In genomic region chr4:8385106-8385505, GRCh38 we compare ENCODE assay signal across 2 cellular contexts.
TF ChIP-seq lines count a peak whose summit lies in the region.

No MANE protein-coding gene starts in this region.

TF ChIP-seq in K562, 482 proteins besides CTCF, POLR2A, EP300 and RAD21 (continues in another document):
- TF ChIP-seq ZNF174 (CRISPR knock-in tag; IDR thresholded peaks at IDR 0.05): no peak
- TF ChIP-seq ZNF764 (CRISPR knock-in tag; IDR thresholded peaks at IDR 0.05; ENCODE audit: low read depth): no peak
- no peak for TF ChIP-seq MEF2A (IDR thresholded peaks at IDR 0.05; ENCODE audit: control insufficient read depth, low read depth, low read length)
- TF ChIP-seq ZNF586 (CRISPR knock-in tag; conservative IDR thresholded peaks at IDR 0.05): no peak
- no peak for TF ChIP-seq MCM2 (IDR thresholded peaks at IDR 0.05; ENCODE audit: low read depth)
- no peak for TF ChIP-seq ZBED1 (IDR thresholded peaks at IDR 0.05)
- no peak for TF ChIP-seq ZNF232 (CRISPR knock-in tag; IDR thresholded peaks at IDR 0.05)
- TF ChIP-seq NR2C2 (CRISPR knock-in tag; IDR thresholded peaks at IDR 0.05): no peak
- peak; percentile 50 for TF ChIP-seq NR2C2 (tag; IDR thresholded peaks at IDR 0.05)
- TF ChIP-seq ZNF655 (CRISPR knock-in tag; IDR thresholded peaks at IDR 0.05): no peak
- peak; percentile 79 for TF ChIP-seq CREM (IDR thresholded peaks at IDR 0.05; ENCODE audit: low read depth)
- TF ChIP-seq CREB1 (IDR thresholded peaks at IDR 0.05): peak; percentile 74
- TF ChIP-seq CREB1 (CRISPR knock-in tag; IDR thresholded peaks at IDR 0.05): peak; percentile 67
- no peak for TF ChIP-seq JUND (IDR thresholded peaks at IDR 0.05; ENCODE audit: borderline replicate concordance, low read depth, low read length)
- TF ChIP-seq JUND (tag; IDR thresholded peaks at IDR 0.05; ENCODE audit: borderline replicate concordance, low read depth, low read length): peak; percentile 60; the same call in 1 of the 3 replicates
- 0 out of 2 replicates have a peak, but pooled peaks have one; percentile 5 for TF ChIP-seq TFE3 (CRISPR knock-in tag; IDR thresholded peaks at IDR 0.05)
- peak; percentile 84 for TF ChIP-seq THRA (IDR thresholded peaks at IDR 0.05)
- no peak for TF ChIP-seq CCNT2 (IDR thresholded peaks at IDR 0.05; ENCODE audit: borderline replicate concordance, extremely low read depth, insufficient read length, low read depth, low read length)
- TF ChIP-seq FOSL1 (tag; conservative IDR thresholded peaks at IDR 0.05): no peak
- TF ChIP-seq POLR2AphosphoS5 (IDR thresholded peaks at IDR 0.05; ENCODE audit: control insufficient read depth, insufficient read depth, low read depth, low read length): no peak
- no peak for TF ChIP-seq RFX7 (CRISPR knock-in tag; IDR thresholded peaks at IDR 0.05)
- peak; percentile 61 for TF ChIP-seq ATF3 (IDR thresholded peaks at IDR 0.05)
- TF ChIP-seq ATF3 (CRISPR knock-in tag; conservative IDR thresholded peaks at IDR 0.05): no peak
- no peak for TF ChIP-seq NCOA6 (IDR thresholded peaks at IDR 0.05)
- TF ChIP-seq HOXB6 (CRISPR knock-in tag; IDR thresholded peaks at IDR 0.05; ENCODE audit: borderline replicate concordance): no peak
- TF ChIP-seq CHCHD3 (CRISPR knock-in tag; IDR thresholded peaks at IDR 0.05): no peak
- peak; percentile 57; the same call in 1 of the 2 replicates for TF ChIP-seq TOE1 (IDR thresholded peaks at IDR 0.05; ENCODE audit: borderline replicate concordance)
- no peak for TF ChIP-seq TOE1 (CRISPR knock-in tag; IDR thresholded peaks at IDR 0.05; ENCODE audit: borderline replicate concordance, low read depth)
- peak; percentile 94 for TF ChIP-seq RAD51 (IDR thresholded peaks at IDR 0.05; ENCODE audit: borderline replicate concordance, low read depth)
- no peak for TF ChIP-seq CBX3 (IDR thresholded peaks at IDR 0.05; ENCODE audit: borderline replicate concordance in 1 of 2, low read length in 2 of 2)
- TF ChIP-seq CBFA2T2 (conservative IDR thresholded peaks at IDR 0.05): peak; percentile 75
- no peak for TF ChIP-seq ZNF449 (CRISPR knock-in tag; IDR thresholded peaks at IDR 0.05)
- TF ChIP-seq ZNF561 (CRISPR knock-in tag; conservative IDR thresholded peaks at IDR 0.05): no peak
- TF ChIP-seq ATF1 (CRISPR knock-in tag; IDR thresholded peaks at IDR 0.05): no peak
- TF ChIP-seq ATF1 (tag; IDR thresholded peaks at IDR 0.05): peak; percentile 79

TF ChIP-seq in HepG2, 621 proteins besides CTCF, POLR2A, EP300 and RAD21 (continues in another document):
- TF ChIP-seq ZNF75D (CRISPR knock-in tag; IDR thresholded peaks at IDR 0.05; ENCODE audit: borderline replicate concordance): no peak
- no peak for TF ChIP-seq EHMT2 (IDR thresholded peaks at IDR 0.05; ENCODE audit: borderline replicate concordance, low read depth, low read length)
- peak; percentile 65; the same call in 1 of the 2 replicates for TF ChIP-seq ZBTB21 (CRISPR knock-in tag; IDR thresholded peaks at IDR 0.05)
- TF ChIP-seq HOXA3 (CRISPR knock-in tag; IDR thresholded peaks at IDR 0.05): peak; percentile 47
- TF ChIP-seq NFAT5 (CRISPR knock-in tag; IDR thresholded peaks at IDR 0.05): no peak
- no peak for TF ChIP-seq ZNF790 (CRISPR knock-in tag; IDR thresholded peaks at IDR 0.05; ENCODE audit: borderline replicate concordance)
- no peak for TF ChIP-seq ZBED4 (CRISPR knock-in tag; IDR thresholded peaks at IDR 0.05; ENCODE audit: borderline replicate concordance)
- TF ChIP-seq ZNF672 (CRISPR knock-in tag; IDR thresholded peaks at IDR 0.05): no peak
- TF ChIP-seq ZC3H13 (CRISPR knock-in tag; IDR thresholded peaks at IDR 0.05): 0 out of 2 replicates have a peak, but pooled peaks have one; percentile 43
- TF ChIP-seq RAD51 (IDR thresholded peaks at IDR 0.05; ENCODE audit: borderline replicate concordance): peak; percentile 54; the same call in 1 of the 2 replicates
- no peak for TF ChIP-seq DZIP1 (CRISPR knock-in tag; IDR thresholded peaks at IDR 0.05)
- TF ChIP-seq HNRNPL (IDR thresholded peaks at IDR 0.05; ENCODE audit: low read depth, low read length): no peak
- peak; percentile 34; the same call in 1 of the 2 replicates for TF ChIP-seq NR2F6 (IDR thresholded peaks at IDR 0.05)
- no peak for TF ChIP-seq NR2F6 (CRISPR knock-in tag; IDR thresholded peaks at IDR 0.05)
- no peak for TF ChIP-seq ZNF335 (CRISPR knock-in tag; IDR thresholded peaks at IDR 0.05)
- no peak for TF ChIP-seq ATAD3A (CRISPR knock-in tag; IDR thresholded peaks at IDR 0.05)
- TF ChIP-seq ZNF263 (CRISPR knock-in tag; IDR thresholded peaks at IDR 0.05): peak; percentile 75; the same call in 1 of the 2 replicates
- no peak for TF ChIP-seq YY1 (IDR thresholded peaks at IDR 0.05; ENCODE audit: insufficient read depth, insufficient replicate concordance, low read depth, low read length)
- TF ChIP-seq CREB1 (IDR thresholded peaks at IDR 0.05): peak; percentile 86
- no peak for TF ChIP-seq CREB1 (CRISPR knock-in tag; IDR thresholded peaks at IDR 0.05)
- no peak for TF ChIP-seq JDP2 (CRISPR knock-in tag; IDR thresholded peaks at IDR 0.05; ENCODE audit: borderline replicate concordance)
- no peak for TF ChIP-seq TOPORS (CRISPR knock-in tag; IDR thresholded peaks at IDR 0.05)
- no peak for TF ChIP-seq ZNF768 (CRISPR knock-in tag; IDR thresholded peaks at IDR 0.05)
- TF ChIP-seq ZBTB42 (CRISPR knock-in tag; IDR thresholded peaks at IDR 0.05): no peak
- no peak for TF ChIP-seq ARID2 (CRISPR knock-in tag; IDR thresholded peaks at IDR 0.05; ENCODE audit: borderline replicate concordance)
- TF ChIP-seq ZNF644 (CRISPR knock-in tag; IDR thresholded peaks at IDR 0.05; ENCODE audit: low read depth): no peak
- TF ChIP-seq ZNF850 (CRISPR knock-in tag; conservative IDR thresholded peaks at IDR 0.05): no peak
- TF ChIP-seq RARA (CRISPR knock-in tag; IDR thresholded peaks at IDR 0.05): peak; percentile 71
- TF ChIP-seq MNT (IDR thresholded peaks at IDR 0.05): peak; percentile 59
- TF ChIP-seq RXRA (CRISPR knock-in tag; IDR thresholded peaks at IDR 0.05): peak; percentile 71; the same call in 1 of the 2 replicates
- no peak for TF ChIP-seq KDM5A (IDR thresholded peaks at IDR 0.05; ENCODE audit: borderline replicate concordance, low read length)
- TF ChIP-seq ZNF232 (CRISPR knock-in tag; IDR thresholded peaks at IDR 0.05; ENCODE audit: borderline replicate concordance): no peak
- TF ChIP-seq RXRB (CRISPR knock-in tag; IDR thresholded peaks at IDR 0.05; ENCODE audit: borderline replicate concordance): 0 out of 2 replicates have a peak, but pooled peaks have one; percentile 12
- TF ChIP-seq ATF7 (IDR thresholded peaks at IDR 0.05): peak; percentile 64
- TF ChIP-seq ATF7 (CRISPR knock-in tag; IDR thresholded peaks at IDR 0.05): no peak
- TF ChIP-seq LBX2 (CRISPR knock-in tag; IDR thresholded peaks at IDR 0.05; ENCODE audit: borderline replicate concordance): no peak
- no peak for TF ChIP-seq ZFP37 (CRISPR knock-in tag; IDR thresholded peaks at IDR 0.05; ENCODE audit: borderline replicate concordance)
- no peak for TF ChIP-seq ZSCAN25 (CRISPR knock-in tag; IDR thresholded peaks at IDR 0.05)
- TF ChIP-seq CENPX (CRISPR knock-in tag; IDR thresholded peaks at IDR 0.05): no peak
- TF ChIP-seq MTA1 (CRISPR knock-in tag; IDR thresholded peaks at IDR 0.05; ENCODE audit: borderline replicate concordance): 0 out of 2 replicates have a peak, but pooled peaks have one; percentile 19
- TF ChIP-seq STAT5B (CRISPR knock-in tag; IDR thresholded peaks at IDR 0.05): no peak
- no peak for TF ChIP-seq KDM4B (CRISPR knock-in tag; IDR thresholded peaks at IDR 0.05)
- no peak for TF ChIP-seq TBX3 (IDR thresholded peaks at IDR 0.05; ENCODE audit: borderline replicate concordance)
- TF ChIP-seq ZNF383 (CRISPR knock-in tag; IDR thresholded peaks at IDR 0.05; ENCODE audit: borderline replicate concordance): no peak
